Comparison of ENCODE assay signal across 7 cellular contexts in the genomic region with DNA sequence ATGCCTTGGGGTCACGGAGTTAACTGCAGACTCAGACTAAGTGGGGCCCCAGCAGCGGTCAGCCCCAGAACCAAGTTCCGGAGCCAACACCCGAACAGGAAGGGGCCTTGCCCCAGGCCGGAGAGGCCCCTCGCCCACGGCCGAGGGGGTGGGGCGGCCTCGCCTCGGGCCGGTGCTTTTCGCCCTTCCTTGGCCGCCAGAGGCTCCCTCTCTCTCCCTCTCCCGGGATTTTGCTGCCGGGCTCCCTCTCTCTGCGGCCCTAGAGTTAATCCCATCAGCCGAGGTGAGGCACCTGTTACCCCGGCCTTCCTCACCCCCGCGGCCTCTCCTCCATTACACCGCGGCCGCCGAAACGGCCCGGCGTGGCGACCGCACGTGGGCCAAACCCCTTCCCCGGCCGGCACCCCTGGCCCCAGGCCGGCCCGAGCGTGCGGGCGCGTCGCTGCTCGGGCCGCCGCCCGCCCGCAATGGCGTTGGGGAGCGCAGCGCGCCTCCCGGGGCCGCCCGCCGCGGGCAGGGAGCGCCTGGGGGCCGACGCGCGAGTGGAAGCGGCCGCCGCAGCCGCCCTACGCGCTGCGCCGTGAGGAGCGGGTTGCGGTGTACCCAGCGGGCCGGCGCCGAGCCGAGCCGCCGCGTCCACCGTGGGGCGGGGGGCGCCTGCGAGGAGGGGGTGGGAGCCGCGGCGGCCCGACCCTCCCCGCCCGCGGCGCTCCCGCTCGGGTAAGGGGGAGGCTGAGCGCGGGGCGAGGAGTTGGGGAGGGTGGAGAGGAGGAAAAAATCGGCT. TPM values are rescaled to one million over a fixed set of nuclear protein-coding genes. Genes with fewer than 3 reads are reported as not detected.
DNase-seq lines count a peak whose midpoint lies in the region; ATAC-seq and TF ChIP-seq lines count a peak whose summit lies in the region.

A gene (plus strand): TSS at position 175 of the 784 bp plus-strand sequence. CDS start 2,520 bp downstream, outside the sequence.

- TF ChIP-seq CTCF in GM13976 (IDR thresholded peaks at IDR 0.05; ENCODE audit: borderline replicate concordance, control extremely low read depth, extremely low read depth, insufficient read depth, missing control alignments) = no peak
- no peak for TF ChIP-seq CTCF in activated CD8-positive, alpha-beta T cell treated with anti-CD3 and anti-CD28 coated beads for 36 hours (IDR thresholded peaks at IDR 0.05)
- TF ChIP-seq CTCF in heart left ventricle (IDR thresholded peaks at IDR 0.05) = peak in 10 of 12 donors; percentile 7 to 56 (median 32)

- H3K9me3 Mint-ChIP-seq in activated CD8-positive, alpha-beta T cell treated with anti-CD3 and anti-CD28 coated beads for 36 hours = no peaks in the 10 kb centered on the region

- H3K27me3 ChIP-seq in heart left ventricle = peaks cover 0 to 18% (median 0%) of the 10 kb centered on the region in 9 donors

- no peak within 1 kb of the TSS for H3K27ac Mint-ChIP-seq in activated CD8-positive, alpha-beta T cell treated with anti-CD3 and anti-CD28 coated beads for 36 hours

- no peaks in the 10 kb centered on the region for H3K36me3 Mint-ChIP-seq in activated CD8-positive, alpha-beta T cell treated with anti-CD3 and anti-CD28 coated beads for 36 hours (ENCODE audit: low read depth)

- no peaks in the 10 kb centered on the region for H3K4me1 Mint-ChIP-seq in activated CD8-positive, alpha-beta T cell treated with anti-CD3 and anti-CD28 coated beads for 36 hours (ENCODE audit: low read depth)

- peak within 1 kb of the TSS; percentile 40 to 84 (median 74) for H3K27ac ChIP-seq in heart left ventricle

- DNase-seq in GM13976 (ENCODE audit: low spot score) (peak; percentile 36), NCI-H1092 (lab: John Stamatoyannopoulos, UW) (peak; percentile 57), heart left ventricle (peak; percentile 47 to 60 (median 50)), nucleus accumbens (lab: John Stamatoyannopoulos, UW) (peak in 51 of 56 donors; percentile 2 to 71 (median 47))
- DNase-seq in activated CD8-positive, alpha-beta T cell treated with anti-CD3 and anti-CD28 coated beads for 36 hours = no peak
- no peak for DNase-seq in effector CD8-positive, alpha-beta T cell (lab: John Stamatoyannopoulos, UW)

- H3K27me3 Mint-ChIP-seq in activated CD8-positive, alpha-beta T cell treated with anti-CD3 and anti-CD28 coated beads for 36 hours = peaks cover 42% of the 10 kb centered on the region

- H3K9me3 ChIP-seq in heart left ventricle = no peaks in the 10 kb centered on the region

- H3K4me3 ChIP-seq in heart left ventricle = peak within 1 kb of the TSS; percentile 35 to 83 (median 60)

- POLR2A ChIA-PET in activated CD8-positive, alpha-beta T cell treated with anti-CD3 and anti-CD28 coated beads for 36 hours (lab: Charles Lee) = no interaction called here

- TF ChIP-seq POLR2A in heart left ventricle (IDR thresholded peaks at IDR 0.05) = no peak

- 2 to 8% (median 4%) methylated on average over 31 to 95 of the region's 95 CpGs for WGBS in heart left ventricle, 4 donors

- peak within 1 kb of the TSS; percentile 21 for H3K4me3 Mint-ChIP-seq in activated CD8-positive, alpha-beta T cell treated with anti-CD3 and anti-CD28 coated beads for 36 hours

- peaks cover 0 to 17% (median 3%) of the 10 kb centered on the region in 12 donors for H3K4me1 ChIP-seq in heart left ventricle

- in situ Hi-C loops in GM13976 (cut with MboI; ENCODE audit: low sequenced_read_pairs, unreplicated experiment) = no loop called here

- H3K36me3 ChIP-seq in heart left ventricle = no peaks in the 10 kb centered on the region

- intact Hi-C loops in activated CD8-positive, alpha-beta T cell treated with anti-CD3 and anti-CD28 coated beads for 36 hours (cut with micrococcal nuclease) = no loop called here
- intact Hi-C loops in heart left ventricle (cut with DNase I) = loop anchor here in 4 of 10 donors (5.0 to 10.0 kb wide), 4 partner anchors 135 to 290 kb away; a partner anchor contains a TSS

- CTCF ChIA-PET in activated CD8-positive, alpha-beta T cell treated with anti-CD3 and anti-CD28 coated beads for 36 hours (lab: Charles Lee) = no interaction called here

- no peak for ATAC-seq in activated CD8-positive, alpha-beta T cell treated with anti-CD3 and anti-CD28 coated beads for 36 hours
- ATAC-seq in heart left ventricle (peak; percentile 63 to 91 (median 90)), GM18873 (IDR thresholded peaks at IDR 0.05; ENCODE audit: low FRiP score, unreplicated experiment) (no peak)

RNA-seq across cellular contexts. Expression of the gene that starts here (rescaled TPM):
- under 1 TPM; 0.05 to 0.13 TPM for total RNA-seq in activated CD8-positive, alpha-beta T cell treated with anti-CD3 and anti-CD28 coated beads for 36 hours
- total RNA-seq in heart left ventricle = 10 to 100 TPM; 24.0 to 42.8 (median 31.0) TPM
- polyA plus RNA-seq in heart left ventricle = 1 to 10 TPM; 3.6 to 4.6 TPM

Comparison
In these comparisons a context has a peak if more than half of its experiments do, and no peak if none do; other contexts are left out.
1. RNA of the gene that starts here (total RNA-seq): 24.0 to 42.8 TPM in heart left ventricle; 0.05 to 0.13 TPM in activated CD8-positive, alpha-beta T cell treated with anti-CD3 and anti-CD28 coated beads for 36 hours; every median in the first group is over 10 times any median in the second.
2. DNase-seq: peak in GM13976 (single experiment), NCI-H1092 (single experiment), heart left ventricle (5 of 5) and nucleus accumbens (51 of 56); none in activated CD8-positive, alpha-beta T cell treated with anti-CD3 and anti-CD28 coated beads for 36 hours (single experiment) and effector CD8-positive, alpha-beta T cell (single experiment).
3. CTCF ChIP-seq: peak in heart left ventricle (10 of 12); none in GM13976 (single experiment) and activated CD8-positive, alpha-beta T cell treated with anti-CD3 and anti-CD28 coated beads for 36 hours (single experiment).
4. ATAC-seq: peak in heart left ventricle (4 of 4); none in activated CD8-positive, alpha-beta T cell treated with anti-CD3 and anti-CD28 coated beads for 36 hours (single experiment) and GM18873 (single experiment).